9 cellular contexts compared by ENCODE assay signal in the genomic region with DNA sequence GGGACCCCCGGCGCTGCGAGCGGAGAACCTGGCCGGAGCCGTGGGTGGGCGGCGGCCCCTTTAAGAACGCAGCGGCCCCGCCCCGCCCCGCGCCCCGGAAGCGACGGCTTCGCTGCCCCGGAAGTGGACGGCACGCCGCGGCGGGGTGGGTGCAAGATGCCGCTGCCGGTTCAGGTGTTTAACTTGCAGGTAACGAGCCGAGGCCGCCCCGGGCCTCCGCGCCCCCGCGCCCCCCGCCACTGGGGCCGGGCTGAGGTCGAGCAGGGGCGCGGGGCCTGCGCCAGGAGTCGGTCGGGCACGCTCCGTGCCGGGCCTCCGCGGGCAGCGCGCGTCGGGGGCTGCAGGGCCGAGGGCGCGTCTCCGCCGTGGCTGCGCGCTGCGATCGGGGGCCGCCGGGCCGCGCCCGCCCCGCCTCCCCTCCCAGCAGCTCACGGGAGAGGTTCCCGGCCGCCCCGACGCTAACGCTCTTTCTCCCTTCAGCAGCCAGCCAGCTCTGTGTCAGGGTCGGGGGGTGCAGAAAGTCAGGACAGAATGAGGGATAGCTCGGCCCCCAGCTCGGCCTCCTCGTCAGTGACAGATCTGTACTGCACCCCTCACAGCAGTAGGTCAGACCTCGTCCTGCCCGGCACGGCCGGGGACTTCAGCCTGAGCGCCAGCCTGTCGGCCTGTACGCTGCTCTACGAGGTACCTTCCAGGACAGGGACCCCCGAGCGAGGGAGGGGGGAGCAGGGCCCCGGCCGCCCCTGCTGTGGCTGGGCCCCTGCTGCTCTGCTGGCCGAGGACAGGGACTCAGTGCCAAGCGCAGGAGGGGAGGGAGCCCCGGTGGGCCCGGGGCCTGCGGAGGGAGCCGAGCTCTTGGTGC. TPM values are rescaled to one million over a fixed set of nuclear protein-coding genes. Genes with fewer than 3 reads are reported as not detected.
A peak's percentile ranks its signal among the peaks of the same experiment; 100 is the strongest.
DNase-seq lines count a peak whose midpoint lies in the region; ATAC-seq, FAIRE-seq and TF ChIP-seq lines count a peak whose summit lies in the region.
"Had no signal": no experiment of that assay in that cellular context is flagged by ENCODE, and none has a peak within 500 bp of the region (broad histone marks: within the 10 kb centered on the region; RNA-seq: fewer than 3 reads in every experiment).

A gene (plus strand): TSS at position 123 of the 862 bp plus-strand sequence. CDS start 34 bp downstream, at position 157.
A gene with protein sequence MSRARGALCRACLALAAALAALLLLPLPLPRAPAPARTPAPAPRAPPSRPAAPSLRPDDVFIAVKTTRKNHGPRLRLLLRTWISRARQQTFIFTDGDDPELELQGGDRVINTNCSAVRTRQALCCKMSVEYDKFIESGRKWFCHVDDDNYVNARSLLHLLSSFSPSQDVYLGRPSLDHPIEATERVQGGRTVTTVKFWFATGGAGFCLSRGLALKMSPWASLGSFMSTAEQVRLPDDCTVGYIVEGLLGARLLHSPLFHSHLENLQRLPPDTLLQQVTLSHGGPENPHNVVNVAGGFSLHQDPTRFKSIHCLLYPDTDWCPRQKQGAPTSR (minus strand): TSS at position 36 of the 862 bp plus-strand sequence. CDS start 45 bp downstream, outside the sequence.

- H3K27me3 Mint-ChIP-seq in CD4-positive, alpha-beta T cell = no peaks in the 10 kb centered on the region
- H3K27me3 Mint-ChIP-seq in MCF 10A (ENCODE audit: insufficient read depth, unreplicated experiment) = no peaks in the 10 kb centered on the region

- peak within 1 kb of the TSS; percentile 86 for H3K4me3 Mint-ChIP-seq in CD4-positive, alpha-beta T cell
- H3K4me3 Mint-ChIP-seq in MCF 10A (ENCODE audit: unreplicated experiment) = peak within 1 kb of the TSS; percentile 75

- H3K9me3 Mint-ChIP-seq in CD4-positive, alpha-beta T cell = no peaks in the 10 kb centered on the region
- no peaks in the 10 kb centered on the region for H3K9me3 Mint-ChIP-seq in MCF 10A (ENCODE audit: unreplicated experiment)

- TF ChIP-seq CTCF in CD4-positive, alpha-beta T cell (IDR thresholded peaks at IDR 0.05) = no peak
- TF ChIP-seq CTCF in VCaP (conservative IDR thresholded peaks at IDR 0.05) = no peak
- TF ChIP-seq CTCF in MCF 10A (IDR thresholded peaks at IDR 0.05; ENCODE audit: unreplicated experiment) = no peak

- peak; percentile 92 for ATAC-seq in CD4-positive, alpha-beta T cell (ENCODE audit: poor library complexity)
- ATAC-seq in GM21447 (IDR thresholded peaks at IDR 0.05; ENCODE audit: unreplicated experiment) (peak; percentile 55), HG03432 (IDR thresholded peaks at IDR 0.05; ENCODE audit: unreplicated experiment) (no peak)

- H3K27ac ChIP-seq in CD4-positive, alpha-beta T cell (ENCODE audit: low read depth, low read length) = no peak within 1 kb of the TSS
- H3K27ac ChIP-seq in VCaP (peak within 1 kb of the TSS; percentile 87), small intestine (ENCODE audit: low read depth in 1 of 2, low read length in 1 of 2) (peak within 1 kb of the TSS; percentile 13 to 24)

- no peaks in the 10 kb centered on the region for H3K9me3 ChIP-seq in CD4-positive, alpha-beta T cell (ENCODE audit: control insufficient read depth, low read length)
- H3K9me3 ChIP-seq in small intestine (ENCODE audit: control insufficient read depth, low read depth) = no peaks in the 10 kb centered on the region

- DNase-seq in CD4-positive, alpha-beta T cell = peak; percentile 68 to 86 (median 77)
- DNase-seq in NCI-H1092 treated with DMSO at 0.1 percent for 48 hours (lab: John Stamatoyannopoulos, UW) = peak; percentile 67
- DNase-seq in MCF 10A (ENCODE audit: unreplicated experiment) = peak; percentile 59
- DNase-seq in iPS-NIHi7 (ENCODE audit: extremely low spot score) = peak; percentile 82
- DNase-seq in small intestine = peak; percentile 75

- POLR2A ChIA-PET in CD4-positive, alpha-beta T cell (lab: Charles Lee) = interaction anchor here (1.0 to 4.1 kb wide), 4 partner anchors 12 to 75 kb away, joined by 3 to 16 read pairs (median 6); a partner anchor contains a TSS
- POLR2A ChIA-PET in MCF 10A (lab: Yijun Ruan, JAX) = interaction anchor here (0.9 to 3.0 kb wide), 8 partner anchors 12 to 47 kb away, joined by 3 to 14 read pairs (median 5); a partner anchor contains a TSS

- FAIRE-seq in small intestine (lab: Jason Lieb, UNC) = no peak
- FAIRE-seq: endometrium had no signal

- 0 to 1% (median 0%) methylated on average over 61 to 94 of the region's 94 CpGs for WGBS in small intestine, 3 donors

- peak within 1 kb of the TSS; percentile 71 for H3K27ac Mint-ChIP-seq in CD4-positive, alpha-beta T cell
- H3K27ac Mint-ChIP-seq in MCF 10A (ENCODE audit: low read depth, unreplicated experiment) = no peak within 1 kb of the TSS

- H3K27me3 ChIP-seq in CD4-positive, alpha-beta T cell (ENCODE audit: control insufficient read depth, insufficient read depth, low read length) = no peaks in the 10 kb centered on the region
- no peaks in the 10 kb centered on the region for H3K27me3 ChIP-seq in small intestine (ENCODE audit: control insufficient read depth in 2 of 2, insufficient read depth in 2 of 2, low read length in 2 of 2)

- H3K36me3 Mint-ChIP-seq in CD4-positive, alpha-beta T cell (ENCODE audit: low read depth) = peaks cover 18% of the 10 kb centered on the region
- peaks cover 30% of the 10 kb centered on the region for H3K36me3 Mint-ChIP-seq in MCF 10A (ENCODE audit: insufficient read depth, unreplicated experiment)

- intact Hi-C loops in CD4-positive, alpha-beta T cell (cut with DNase I, micrococcal nuclease) = loop anchor here (1.0 to 5.0 kb wide), 4 partner anchors 13 to 161 kb away; a partner anchor contains a TSS
- intact Hi-C loops in MCF 10A (cut with micrococcal nuclease) = no loop called here

- peaks cover 2 to 10% of the 10 kb centered on the region in 2 donors for H3K36me3 ChIP-seq in small intestine (ENCODE audit: control insufficient read depth in 2 of 2, insufficient read depth in 2 of 2, low read length in 2 of 2)

- H3K4me3 ChIP-seq in small intestine (ENCODE audit: low read depth in 1 of 2, low read length in 2 of 2) = peak within 1 kb of the TSS; percentile 86 to 98

- peaks cover 14% of the 10 kb centered on the region for H3K4me1 Mint-ChIP-seq in CD4-positive, alpha-beta T cell (ENCODE audit: low read depth)
- no peaks in the 10 kb centered on the region for H3K4me1 Mint-ChIP-seq in MCF 10A (ENCODE audit: insufficient read depth, unreplicated experiment)

- H3K4me1 ChIP-seq in small intestine (ENCODE audit: control insufficient read depth in 2 of 2, insufficient read depth in 1 of 2, low read depth in 1 of 2, low read length in 1 of 2) = peaks cover 2 to 4% of the 10 kb centered on the region in 2 donors

- TSS peak; percentile 17 for BruUV-seq in MCF 10A (replicated peaks; lab: Mats Ljungman, UMichigan)

- CTCF ChIA-PET in CD4-positive, alpha-beta T cell (lab: Charles Lee) = interaction anchor here (1.0 to 1.1 kb wide), 2 partner anchors 14 to 22 kb away, joined by 3 to 5 read pairs; a partner anchor contains a TSS
- CTCF ChIA-PET in MCF 10A (lab: Yijun Ruan, JAX) = interaction anchor here (0.5 to 2.0 kb wide), 4 partner anchors 16 to 273 kb away, joined by 3 to 7 read pairs (median 5); a partner anchor contains a TSS

RNA-seq across cellular contexts. Expression of the first gene that starts in this region (rescaled TPM):
- 10 to 100 TPM; 64.6 to 69.3 TPM for total RNA-seq in CD4-positive, alpha-beta T cell
- total RNA-seq in MCF 10A (2022) = 96.6 and 100 TPM in 2 replicates
- 100 to 1,000 TPM in 2 of 3 donors, 10 to 100 TPM in 1; 80.4 to 161 (median 156) TPM for polyA plus RNA-seq in small intestine

RNA-seq across cellular contexts. Expression of the second gene that starts in this region (rescaled TPM):
- 10 to 100 TPM; 28.1 to 31.2 TPM for total RNA-seq in CD4-positive, alpha-beta T cell
- 37.9 and 38.0 TPM in 2 replicates for total RNA-seq in MCF 10A (2022)
- polyA plus RNA-seq in small intestine = 10 to 100 TPM; 35.4 to 43.8 (median 40.0) TPM
